In the genomic region with DNA sequence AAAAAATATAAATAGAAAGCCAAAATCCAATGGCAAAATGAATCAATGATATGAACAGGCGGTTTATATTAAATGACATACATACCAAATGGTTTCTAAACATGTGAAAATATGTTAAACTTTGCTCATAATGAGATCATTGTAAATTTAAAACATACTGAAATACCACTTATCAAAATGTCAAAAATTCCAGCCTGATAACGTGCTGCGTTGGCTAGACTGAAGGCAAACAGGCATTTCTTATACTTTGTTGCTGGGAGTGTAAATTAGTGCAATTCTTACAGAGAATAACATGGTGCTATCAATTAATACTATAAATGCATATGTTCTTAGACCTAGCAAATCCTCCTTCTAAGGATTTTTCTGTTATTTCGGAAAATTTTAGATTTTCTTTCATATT, we compare ENCODE assay signal across 15 cellular contexts.
DNase-seq lines count a peak whose midpoint lies in the region; ATAC-seq and TF ChIP-seq lines count a peak whose summit lies in the region.
"Had no signal": no experiment of that assay in that cellular context is flagged by ENCODE, and none has a peak within 500 bp of the region (broad histone marks: within the 10 kb centered on the region; RNA-seq: fewer than 3 reads in every experiment).

No MANE protein-coding gene starts in this region.

- no peaks in the 10 kb centered on the region; the same call in 1 of the 2 replicates for H3K27me3 Mint-ChIP-seq in WTC11 (ENCODE audit: low read depth)
- H3K27me3 Mint-ChIP-seq: CD4-positive, alpha-beta memory T cell had no signal

- no peak overlapping the region for H3K27ac Mint-ChIP-seq in WTC11
- H3K27ac Mint-ChIP-seq: CD4-positive, alpha-beta memory T cell had no signal

- peak overlapping the region; percentile 56; the same call in 1 of the 2 replicates for H3K4me3 Mint-ChIP-seq in WTC11
- H3K4me3 Mint-ChIP-seq: CD4-positive, alpha-beta memory T cell had no signal

- peaks cover 7% of the 10 kb centered on the region for H3K9me3 ChIP-seq in iPS-20b (ENCODE audit: insufficient read depth, low read depth, low read length)
- H3K9me3 ChIP-seq: A549, BE2C had no signal

- H3K4me1 ChIP-seq in iPS-20b (ENCODE audit: insufficient read depth, low read length), result peaks cover 13% of the 10 kb centered on the region; the same call in 1 of the 2 replicates
- H3K4me1 ChIP-seq: A549, BE2C had no signal

- in situ Hi-C loops in brain microvascular endothelial cell (cut with HindIII; ENCODE audit: low pct_ligation_motif_present, low sequenced_read_pairs) (no loop called here), GM13976 (cut with MboI; ENCODE audit: low sequenced_read_pairs, unreplicated experiment) (no loop called here)

- peaks cover 12% of the 10 kb centered on the region for H3K9me3 Mint-ChIP-seq in WTC11

- DNase-seq in WTC11 (ENCODE audit: low spot score) (no peak), brain microvascular endothelial cell (no peak), DMS79 treated with DMSO at 0.1 percent for 48 hours (lab: John Stamatoyannopoulos, UW) (no peak), GM13976 (ENCODE audit: low spot score) (no peak), DMS53 (lab: John Stamatoyannopoulos, UW) (no peak)
- DNase-seq: BE2C; CD4-positive, alpha-beta memory T cell; DMS153; GF-D8; H9 had no signal

- POLR2A ChIA-PET in WTC11 (lab: Charles Lee), result no interaction called here

- no peak for ATAC-seq in WTC11
- ATAC-seq in HG02981 (IDR thresholded peaks at IDR 0.05; ENCODE audit: unreplicated experiment), result no peak
- ATAC-seq: A549, HepG2 had no signal

- peak overlapping the region; percentile 29; the same call in 1 of the 2 replicates for H3K9ac ChIP-seq in iPS-20b (ENCODE audit: low read depth, low read length)

- H3K36me3 ChIP-seq in brain microvascular endothelial cell (replicated peaks), result no peaks in the 10 kb centered on the region
- H3K36me3 ChIP-seq in iPS-20b (ENCODE audit: insufficient read depth, low read depth, low read length), result no peaks in the 10 kb centered on the region
- H3K36me3 ChIP-seq: BE2C had no signal

- CTCF ChIA-PET in WTC11 (lab: Charles Lee), result interaction anchor here (1.1 to 4.4 kb wide), 3 partner anchors 54 to 372 kb away, joined by 3 to 23 read pairs (median 3); a partner anchor contains a TSS

- TF ChIP-seq CTCF in WTC11 (IDR thresholded peaks at IDR 0.05) (no peak), brain microvascular endothelial cell (IDR thresholded peaks at IDR 0.05; ENCODE audit: low read depth, low read length, missing control alignments) (no peak), GM13976 (IDR thresholded peaks at IDR 0.05; ENCODE audit: borderline replicate concordance, control extremely low read depth, extremely low read depth, insufficient read depth, missing control alignments) (no peak)

- H3K27me3 ChIP-seq in brain microvascular endothelial cell (replicated peaks) (no peaks in the 10 kb centered on the region), iPS-20b (ENCODE audit: insufficient read depth, low read length) (no peaks in the 10 kb centered on the region)

- H3K4me1 Mint-ChIP-seq in WTC11, result peaks cover 20% of the 10 kb centered on the region
- H3K4me1 Mint-ChIP-seq: CD4-positive, alpha-beta memory T cell had no signal

- peaks cover 10% of the 10 kb centered on the region for H3K36me3 Mint-ChIP-seq in WTC11
- H3K36me3 Mint-ChIP-seq: CD4-positive, alpha-beta memory T cell had no signal

- H3K4me3 ChIP-seq in brain microvascular endothelial cell (ENCODE audit: low read depth, low read length), result no peak overlapping the region
- peak overlapping the region; percentile 57; the same call in 1 of the 2 replicates for H3K4me3 ChIP-seq in iPS-20b (ENCODE audit: low read length)
- H3K4me3 ChIP-seq: A549 had no signal

- H3K27ac ChIP-seq in brain microvascular endothelial cell (peak overlapping the region; percentile 56), iPS-20b (ENCODE audit: low read length) (no peak overlapping the region)
- H3K27ac ChIP-seq: A549, C4-2B had no signal

TF ChIP-seq in WTC11, 78 proteins besides CTCF, POLR2A, EP300 and RAD21:
- no peak for TF ChIP-seq HMGA2 (CRISPR knock-in tag; IDR thresholded peaks at IDR 0.05)
- no peak for TF ChIP-seq SOX15 (CRISPR knock-in tag; IDR thresholded peaks at IDR 0.05)
- no peak for TF ChIP-seq GABPB1 (CRISPR knock-in tag; IDR thresholded peaks at IDR 0.05)
- no peak for TF ChIP-seq NR3C1 (CRISPR knock-in tag; conservative IDR thresholded peaks at IDR 0.05; ENCODE audit: low read depth)
- TF ChIP-seq, protein P1, sequence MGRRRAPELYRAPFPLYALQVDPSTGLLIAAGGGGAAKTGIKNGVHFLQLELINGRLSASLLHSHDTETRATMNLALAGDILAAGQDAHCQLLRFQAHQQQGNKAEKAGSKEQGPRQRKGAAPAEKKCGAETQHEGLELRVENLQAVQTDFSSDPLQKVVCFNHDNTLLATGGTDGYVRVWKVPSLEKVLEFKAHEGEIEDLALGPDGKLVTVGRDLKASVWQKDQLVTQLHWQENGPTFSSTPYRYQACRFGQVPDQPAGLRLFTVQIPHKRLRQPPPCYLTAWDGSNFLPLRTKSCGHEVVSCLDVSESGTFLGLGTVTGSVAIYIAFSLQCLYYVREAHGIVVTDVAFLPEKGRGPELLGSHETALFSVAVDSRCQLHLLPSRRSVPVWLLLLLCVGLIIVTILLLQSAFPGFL (CRISPR knock-in tag; IDR thresholded peaks at IDR 0.05; ENCODE audit: borderline replicate concordance), result no peak
- TF ChIP-seq ZNF232 (CRISPR knock-in tag; IDR thresholded peaks at IDR 0.05), result no peak
- TF ChIP-seq, protein P2, sequence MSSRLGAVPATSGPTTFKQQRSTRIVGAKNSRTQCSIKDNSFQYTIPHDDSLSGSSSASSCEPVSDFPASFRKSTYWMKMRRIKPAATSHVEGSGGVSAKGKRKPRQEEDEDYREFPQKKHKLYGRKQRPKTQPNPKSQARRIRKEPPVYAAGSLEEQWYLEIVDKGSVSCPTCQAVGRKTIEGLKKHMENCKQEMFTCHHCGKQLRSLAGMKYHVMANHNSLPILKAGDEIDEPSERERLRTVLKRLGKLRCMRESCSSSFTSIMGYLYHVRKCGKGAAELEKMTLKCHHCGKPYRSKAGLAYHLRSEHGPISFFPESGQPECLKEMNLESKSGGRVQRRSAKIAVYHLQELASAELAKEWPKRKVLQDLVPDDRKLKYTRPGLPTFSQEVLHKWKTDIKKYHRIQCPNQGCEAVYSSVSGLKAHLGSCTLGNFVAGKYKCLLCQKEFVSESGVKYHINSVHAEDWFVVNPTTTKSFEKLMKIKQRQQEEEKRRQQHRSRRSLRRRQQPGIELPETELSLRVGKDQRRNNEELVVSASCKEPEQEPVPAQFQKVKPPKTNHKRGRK (CRISPR knock-in tag; IDR thresholded peaks at IDR 0.05; ENCODE audit: borderline replicate concordance), result no peak
- no peak for TF ChIP-seq SMAD4 (CRISPR knock-in tag; IDR thresholded peaks at IDR 0.05)
- TF ChIP-seq ZNF138 (CRISPR knock-in tag; conservative IDR thresholded peaks at IDR 0.05), result no peak
- TF ChIP-seq FOXK1 (CRISPR knock-in tag; IDR thresholded peaks at IDR 0.05), result no peak
- TF ChIP-seq SP1 (CRISPR knock-in tag; conservative IDR thresholded peaks at IDR 0.05), result no peak
- TF ChIP-seq TCF7 (CRISPR knock-in tag; IDR thresholded peaks at IDR 0.05; ENCODE audit: low read depth), result no peak
- TF ChIP-seq, protein P3, sequence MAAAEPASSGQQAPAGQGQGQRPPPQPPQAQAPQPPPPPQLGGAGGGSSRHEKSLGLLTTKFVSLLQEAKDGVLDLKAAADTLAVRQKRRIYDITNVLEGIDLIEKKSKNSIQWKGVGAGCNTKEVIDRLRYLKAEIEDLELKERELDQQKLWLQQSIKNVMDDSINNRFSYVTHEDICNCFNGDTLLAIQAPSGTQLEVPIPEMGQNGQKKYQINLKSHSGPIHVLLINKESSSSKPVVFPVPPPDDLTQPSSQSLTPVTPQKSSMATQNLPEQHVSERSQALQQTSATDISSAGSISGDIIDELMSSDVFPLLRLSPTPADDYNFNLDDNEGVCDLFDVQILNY (CRISPR knock-in tag; IDR thresholded peaks at IDR 0.05), result no peak
- no peak for TF ChIP-seq MYBL2 (CRISPR knock-in tag; IDR thresholded peaks at IDR 0.05)
- TF ChIP-seq, protein P4, sequence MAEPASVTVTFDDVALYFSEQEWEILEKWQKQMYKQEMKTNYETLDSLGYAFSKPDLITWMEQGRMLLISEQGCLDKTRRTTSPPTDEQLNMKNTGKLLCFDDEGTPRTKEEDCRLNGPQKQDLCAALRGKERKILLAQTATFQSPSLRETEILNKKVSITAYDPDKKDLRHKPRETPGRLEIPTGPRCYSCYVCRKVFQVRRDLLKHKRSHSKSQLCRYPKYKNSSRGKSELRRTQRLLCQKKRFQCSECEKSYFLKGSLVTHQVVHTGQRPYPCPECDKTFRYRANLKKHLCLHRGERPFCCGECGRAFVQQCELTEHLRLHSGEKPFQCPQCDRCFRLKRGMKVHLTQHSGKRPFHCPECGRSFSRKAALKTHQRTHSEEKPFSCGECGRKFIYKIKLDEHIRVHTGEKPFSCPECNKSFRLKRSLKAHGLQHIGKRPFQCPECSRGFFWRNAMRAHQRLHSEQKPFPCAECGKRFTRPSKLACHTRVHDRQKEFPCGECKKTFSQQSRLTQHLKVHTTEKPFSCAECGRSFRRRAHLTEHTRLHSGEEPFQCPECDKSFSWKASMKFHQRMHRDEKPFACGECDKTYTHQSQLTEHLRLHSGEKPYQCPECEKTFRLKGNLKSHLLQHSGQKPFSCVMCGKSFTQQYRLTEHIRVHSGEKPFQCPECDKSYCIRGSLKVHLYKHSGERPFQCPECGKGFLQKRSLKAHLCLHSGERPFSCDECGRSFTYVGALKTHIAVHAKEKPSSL (CRISPR knock-in tag; conservative IDR thresholded peaks at IDR 0.05), result no peak
